In genomic region chr12:132465269-132466190, GRCh38 we compare ENCODE assay signal across 16 cellular contexts. TPM values are rescaled to one million over a fixed set of nuclear protein-coding genes. Genes with fewer than 3 reads are reported as not detected.
DNase-seq lines count a peak whose midpoint lies in the region; ATAC-seq, FAIRE-seq and TF ChIP-seq lines count a peak whose summit lies in the region.
"Had no signal": no experiment of that assay in that cellular context is flagged by ENCODE, and none has a peak within 500 bp of the region (broad histone marks: within the 10 kb centered on the region; RNA-seq: fewer than 3 reads in every experiment).

No MANE protein-coding gene starts in this region.

- intact Hi-C loops in mucosa of descending colon (cut with DNase I, micrococcal nuclease): no loop called here

- no peak for TF ChIP-seq CTCF in mucosa of descending colon (IDR thresholded peaks at IDR 0.05)

- no peaks in the 10 kb centered on the region for H3K4me1 ChIP-seq in mucosa of descending colon (ENCODE audit: low read depth)

- DNase-seq in COLO668 (lab: John Stamatoyannopoulos, UW; ENCODE audit: unreplicated experiment): peak; percentile 3
- peak; percentile 74 for DNase-seq in HT1080 (ENCODE audit: low read depth)
- DNase-seq in SHP77 treated with DMSO at 0.1 percent for 48 hours (lab: John Stamatoyannopoulos, UW): peak; percentile 50
- peak in 1 of 3 donors; percentile 40 for DNase-seq in mucosa of descending colon
- DNase-seq in activated naive CD4-positive, alpha-beta T cell treated with Interleukin-2 at 50 U/mL for 16 hours: no peak
- no peak for DNase-seq in GM12891 (ENCODE audit: insufficient read length, low spot score)
- DNase-seq: activated CD4-positive, alpha-beta T cell treated with anti-CD3 and anti-CD28 coated beads, Interleukin-2, amount 50 U/mL, for 4 hours; activated gamma-delta T cell; CD4-positive, alpha-beta memory T cell; GOT3; mammary epithelial cell; MM.1S; NCI-H2227 treated with DMSO at 0.1 percent for 48 hours; stimulated activated naive CD4-positive, alpha-beta T cell; T1000 had no signal

- no peaks in the 10 kb centered on the region for H3K9me3 ChIP-seq in mucosa of descending colon

- FAIRE-seq in GM12891 (lab: Jason Lieb, UNC): no peak

- H3K4me3 ChIP-seq in mucosa of descending colon: no peak overlapping the region

- ATAC-seq in mucosa of descending colon (peak; percentile 12), HG03095 (IDR thresholded peaks at IDR 0.05; ENCODE audit: unreplicated experiment) (no peak)

- TF ChIP-seq POLR2A in GM12891 (IDR thresholded peaks at IDR 0.05; ENCODE audit: low read depth, low read length): no peak

- H3K36me3 ChIP-seq in mucosa of descending colon (ENCODE audit: low read depth): no peaks in the 10 kb centered on the region

TF ChIP-seq in GM12891, 5 proteins besides CTCF, POLR2A, EP300 and RAD21:
- TF ChIP-seq PAX5 (IDR thresholded peaks at IDR 0.05; ENCODE audit: insufficient read depth, low read length, severe bottlenecking) (no peak), POLR2AphosphoS5 (IDR thresholded peaks at IDR 0.05; ENCODE audit: low read depth, low read length) (no peak), TAF1 (IDR thresholded peaks at IDR 0.05; ENCODE audit: low read depth, low read length) (no peak), POU2F2 (IDR thresholded peaks at IDR 0.05; ENCODE audit: low read depth, low read length) (no peak), SPI1 (IDR thresholded peaks at IDR 0.05; ENCODE audit: low read depth, low read length) (no peak)

RNA-seq across cellular contexts. Expression of gene FBRSL1, which starts 24.4 kb away (rescaled TPM):
- 5.7 and 15.5 TPM in 2 replicates for total RNA-seq in HT1080 (2014; rRNA removed; shearing (Covaris generic))
- 33.2 and 35.9 TPM in 2 replicates for polyA plus RNA-seq in HT1080 (2015; cell fraction: cytosol; rRNA removed)
- 50.2 and 51.5 TPM in 2 replicates for polyA plus RNA-seq in HT1080 (2015; cell fraction: nucleus; rRNA removed)
- 10 to 100 TPM; 54.7 to 68.5 (median 55.6) TPM for total RNA-seq in mucosa of descending colon
- polyA plus RNA-seq in GM12891 (2012; ENCODE audit: low read depth, missing spikeins): 14.6 TPM

Comparison
In these comparisons a context has a peak if more than half of its experiments do, and no peak if none do; other contexts are left out.
1. DNase-seq: peak in COLO668 (single experiment), HT1080 (single experiment) and SHP77 treated with DMSO at 0.1 percent for 48 hours (single experiment); none in activated naive CD4-positive, alpha-beta T cell treated with Interleukin-2 at 50 U/mL for 16 hours (single experiment) and GM12891 (single experiment).